21 cellular contexts compared by ENCODE assay signal in the genomic region with DNA sequence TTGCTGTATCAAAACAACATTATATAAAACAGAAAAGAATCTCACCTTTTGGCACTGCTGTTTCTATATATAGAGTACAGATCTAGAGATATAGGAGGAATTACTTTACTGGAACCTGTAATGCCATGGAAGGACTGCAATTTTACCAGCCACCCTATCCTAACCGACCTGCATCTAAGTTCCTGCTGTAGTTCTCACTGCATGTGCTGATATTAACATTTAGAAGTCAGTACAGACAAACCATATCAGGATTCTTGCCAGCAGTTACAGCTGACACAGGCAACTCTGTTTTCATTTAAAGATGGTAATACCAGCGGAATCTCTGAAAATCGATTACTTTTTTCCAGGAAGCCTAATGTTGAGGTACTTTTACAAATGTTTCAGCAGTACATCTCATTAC.
"Had no signal": no experiment of that assay in that cellular context is flagged by ENCODE, and none has a peak within 500 bp of the region (broad histone marks: within the 10 kb centered on the region; RNA-seq: fewer than 3 reads in every experiment).

No MANE protein-coding gene starts in this region.

- H3K4me3 ChIP-seq: cardiac muscle cell, PC-9, SK-N-MC had no signal

- H3K27ac ChIP-seq: brain microvascular endothelial cell, KMS-11, PC-9, SK-N-MC, WERI-Rb-1 had no signal

- ATAC-seq: activated CD4-positive, alpha-beta T cell treated with anti-CD3 and anti-CD28 coated beads for 36 hours had no signal

- H3K27me3 ChIP-seq: brain microvascular endothelial cell, cardiac muscle cell had no signal

- H2AFZ ChIP-seq: PC-9 had no signal

- H3K4me2 ChIP-seq: KMS-11, PC-9 had no signal

- DNase-seq: activated CD4-positive, alpha-beta memory T cell treated with anti-CD3 and anti-CD28 coated beads, Interleukin-2, amount 10 ng/mL, durations not matched to agents 7 days and 5 days; activated CD4-positive, alpha-beta T cell treated with anti-CD3 and anti-CD28 coated beads for 36 hours; activated CD4-positive, alpha-beta T cell treated with anti-CD3 and anti-CD28 coated beads, Interleukin-2, amount 50 U/mL, for 1 hour; activated naive CD4-positive, alpha-beta T cell treated with Interleukin-2 at 50 U/mL for 16 hours; activated T-cell treated with anti-CD3 and anti-CD28 coated beads for 4 hours; activated T-cell treated with anti-CD3 and anti-CD28 coated beads, Interleukin-2, amount 50 U/mL, for 48 hours; amygdala; brain microvascular endothelial cell; MV-4-11; NCI-H1092 treated with DMSO at 0.1 percent for 48 hours; NCI-H1417 treated with DMSO at 0.1 percent for 48 hours; NCI-H1694; NCI-H2029 treated with DMSO at 0.1 percent for 48 hours; NCI-H510A treated with DMSO at 0.1 percent for 48 hours; NCI-H69; T-helper 1 cell; WERI-Rb-1 had no signal

- H3K9ac ChIP-seq: KMS-11 had no signal
